In the genomic region with DNA sequence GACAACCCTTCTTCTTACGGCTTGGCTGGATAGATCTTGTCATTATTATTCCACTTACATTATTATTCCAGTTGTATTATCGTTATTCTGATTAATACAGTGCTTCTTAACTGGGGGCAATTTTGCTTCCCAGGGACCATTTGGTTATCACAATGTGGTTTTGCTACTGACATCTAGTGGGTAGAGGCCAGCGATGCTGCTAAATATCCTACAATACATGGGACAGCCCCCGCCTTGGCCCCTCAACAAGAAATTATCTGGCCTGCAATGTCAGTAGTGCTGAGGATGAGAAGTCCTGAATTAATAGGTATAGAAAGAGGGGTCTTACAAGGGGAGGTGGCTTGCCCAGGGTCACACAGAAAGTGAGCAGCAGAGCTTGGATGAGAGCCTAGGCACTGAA, we compare ENCODE assay signal across 1 cellular context.
TF ChIP-seq lines count a peak whose summit lies in the region.

No MANE protein-coding gene starts in this region.

TF ChIP-seq in K562, 482 proteins besides CTCF, POLR2A, EP300 and RAD21:
- TF ChIP-seq, protein P1, sequence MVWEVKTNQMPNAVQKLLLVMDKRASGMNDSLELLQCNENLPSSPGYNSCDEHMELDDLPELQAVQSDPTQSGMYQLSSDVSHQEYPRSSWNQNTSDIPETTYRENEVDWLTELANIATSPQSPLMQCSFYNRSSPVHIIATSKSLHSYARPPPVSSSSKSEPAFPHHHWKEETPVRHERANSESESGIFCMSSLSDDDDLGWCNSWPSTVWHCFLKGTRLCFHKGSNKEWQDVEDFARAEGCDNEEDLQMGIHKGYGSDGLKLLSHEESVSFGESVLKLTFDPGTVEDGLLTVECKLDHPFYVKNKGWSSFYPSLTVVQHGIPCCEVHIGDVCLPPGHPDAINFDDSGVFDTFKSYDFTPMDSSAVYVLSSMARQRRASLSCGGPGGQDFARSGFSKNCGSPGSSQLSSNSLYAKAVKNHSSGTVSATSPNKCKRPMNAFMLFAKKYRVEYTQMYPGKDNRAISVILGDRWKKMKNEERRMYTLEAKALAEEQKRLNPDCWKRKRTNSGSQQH (CRISPR knock-in tag; IDR thresholded peaks at IDR 0.05), result no peak
- TF ChIP-seq TRIM24 (IDR thresholded peaks at IDR 0.05), result no peak
- TF ChIP-seq, protein P2, sequence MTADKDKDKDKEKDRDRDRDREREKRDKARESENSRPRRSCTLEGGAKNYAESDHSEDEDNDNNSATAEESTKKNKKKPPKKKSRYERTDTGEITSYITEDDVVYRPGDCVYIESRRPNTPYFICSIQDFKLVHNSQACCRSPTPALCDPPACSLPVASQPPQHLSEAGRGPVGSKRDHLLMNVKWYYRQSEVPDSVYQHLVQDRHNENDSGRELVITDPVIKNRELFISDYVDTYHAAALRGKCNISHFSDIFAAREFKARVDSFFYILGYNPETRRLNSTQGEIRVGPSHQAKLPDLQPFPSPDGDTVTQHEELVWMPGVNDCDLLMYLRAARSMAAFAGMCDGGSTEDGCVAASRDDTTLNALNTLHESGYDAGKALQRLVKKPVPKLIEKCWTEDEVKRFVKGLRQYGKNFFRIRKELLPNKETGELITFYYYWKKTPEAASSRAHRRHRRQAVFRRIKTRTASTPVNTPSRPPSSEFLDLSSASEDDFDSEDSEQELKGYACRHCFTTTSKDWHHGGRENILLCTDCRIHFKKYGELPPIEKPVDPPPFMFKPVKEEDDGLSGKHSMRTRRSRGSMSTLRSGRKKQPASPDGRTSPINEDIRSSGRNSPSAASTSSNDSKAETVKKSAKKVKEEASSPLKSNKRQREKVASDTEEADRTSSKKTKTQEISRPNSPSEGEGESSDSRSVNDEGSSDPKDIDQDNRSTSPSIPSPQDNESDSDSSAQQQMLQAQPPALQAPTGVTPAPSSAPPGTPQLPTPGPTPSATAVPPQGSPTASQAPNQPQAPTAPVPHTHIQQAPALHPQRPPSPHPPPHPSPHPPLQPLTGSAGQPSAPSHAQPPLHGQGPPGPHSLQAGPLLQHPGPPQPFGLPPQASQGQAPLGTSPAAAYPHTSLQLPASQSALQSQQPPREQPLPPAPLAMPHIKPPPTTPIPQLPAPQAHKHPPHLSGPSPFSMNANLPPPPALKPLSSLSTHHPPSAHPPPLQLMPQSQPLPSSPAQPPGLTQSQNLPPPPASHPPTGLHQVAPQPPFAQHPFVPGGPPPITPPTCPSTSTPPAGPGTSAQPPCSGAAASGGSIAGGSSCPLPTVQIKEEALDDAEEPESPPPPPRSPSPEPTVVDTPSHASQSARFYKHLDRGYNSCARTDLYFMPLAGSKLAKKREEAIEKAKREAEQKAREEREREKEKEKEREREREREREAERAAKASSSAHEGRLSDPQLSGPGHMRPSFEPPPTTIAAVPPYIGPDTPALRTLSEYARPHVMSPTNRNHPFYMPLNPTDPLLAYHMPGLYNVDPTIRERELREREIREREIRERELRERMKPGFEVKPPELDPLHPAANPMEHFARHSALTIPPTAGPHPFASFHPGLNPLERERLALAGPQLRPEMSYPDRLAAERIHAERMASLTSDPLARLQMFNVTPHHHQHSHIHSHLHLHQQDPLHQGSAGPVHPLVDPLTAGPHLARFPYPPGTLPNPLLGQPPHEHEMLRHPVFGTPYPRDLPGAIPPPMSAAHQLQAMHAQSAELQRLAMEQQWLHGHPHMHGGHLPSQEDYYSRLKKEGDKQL (CRISPR knock-in tag; IDR thresholded peaks at IDR 0.05; ENCODE audit: borderline replicate concordance), result no peak
- TF ChIP-seq, protein P3, sequence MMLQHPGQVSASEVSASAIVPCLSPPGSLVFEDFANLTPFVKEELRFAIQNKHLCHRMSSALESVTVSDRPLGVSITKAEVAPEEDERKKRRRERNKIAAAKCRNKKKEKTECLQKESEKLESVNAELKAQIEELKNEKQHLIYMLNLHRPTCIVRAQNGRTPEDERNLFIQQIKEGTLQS (IDR thresholded peaks at IDR 0.05), result no peak
- TF ChIP-seq, protein P3 (CRISPR knock-in tag; conservative IDR thresholded peaks at IDR 0.05), result no peak
- no peak for TF ChIP-seq JUND (IDR thresholded peaks at IDR 0.05; ENCODE audit: borderline replicate concordance, low read depth, low read length)
- no peak for TF ChIP-seq JUND (tag; IDR thresholded peaks at IDR 0.05; ENCODE audit: borderline replicate concordance, low read depth, low read length)
- no peak for TF ChIP-seq NR2C1 (IDR thresholded peaks at IDR 0.05)
- TF ChIP-seq NR2C1 (tag; IDR thresholded peaks at IDR 0.05), result no peak
- TF ChIP-seq, protein P4, sequence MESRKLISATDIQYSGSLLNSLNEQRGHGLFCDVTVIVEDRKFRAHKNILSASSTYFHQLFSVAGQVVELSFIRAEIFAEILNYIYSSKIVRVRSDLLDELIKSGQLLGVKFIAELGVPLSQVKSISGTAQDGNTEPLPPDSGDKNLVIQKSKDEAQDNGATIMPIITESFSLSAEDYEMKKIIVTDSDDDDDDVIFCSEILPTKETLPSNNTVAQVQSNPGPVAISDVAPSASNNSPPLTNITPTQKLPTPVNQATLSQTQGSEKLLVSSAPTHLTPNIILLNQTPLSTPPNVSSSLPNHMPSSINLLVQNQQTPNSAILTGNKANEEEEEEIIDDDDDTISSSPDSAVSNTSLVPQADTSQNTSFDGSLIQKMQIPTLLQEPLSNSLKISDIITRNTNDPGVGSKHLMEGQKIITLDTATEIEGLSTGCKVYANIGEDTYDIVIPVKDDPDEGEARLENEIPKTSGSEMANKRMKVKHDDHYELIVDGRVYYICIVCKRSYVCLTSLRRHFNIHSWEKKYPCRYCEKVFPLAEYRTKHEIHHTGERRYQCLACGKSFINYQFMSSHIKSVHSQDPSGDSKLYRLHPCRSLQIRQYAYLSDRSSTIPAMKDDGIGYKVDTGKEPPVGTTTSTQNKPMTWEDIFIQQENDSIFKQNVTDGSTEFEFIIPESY (CRISPR knock-in tag; IDR thresholded peaks at IDR 0.05), result no peak
- TF ChIP-seq E2F3 (CRISPR knock-in tag; IDR thresholded peaks at IDR 0.05), result no peak
- TF ChIP-seq ZFX (CRISPR knock-in tag; IDR thresholded peaks at IDR 0.05), result no peak
- TF ChIP-seq, protein P5, sequence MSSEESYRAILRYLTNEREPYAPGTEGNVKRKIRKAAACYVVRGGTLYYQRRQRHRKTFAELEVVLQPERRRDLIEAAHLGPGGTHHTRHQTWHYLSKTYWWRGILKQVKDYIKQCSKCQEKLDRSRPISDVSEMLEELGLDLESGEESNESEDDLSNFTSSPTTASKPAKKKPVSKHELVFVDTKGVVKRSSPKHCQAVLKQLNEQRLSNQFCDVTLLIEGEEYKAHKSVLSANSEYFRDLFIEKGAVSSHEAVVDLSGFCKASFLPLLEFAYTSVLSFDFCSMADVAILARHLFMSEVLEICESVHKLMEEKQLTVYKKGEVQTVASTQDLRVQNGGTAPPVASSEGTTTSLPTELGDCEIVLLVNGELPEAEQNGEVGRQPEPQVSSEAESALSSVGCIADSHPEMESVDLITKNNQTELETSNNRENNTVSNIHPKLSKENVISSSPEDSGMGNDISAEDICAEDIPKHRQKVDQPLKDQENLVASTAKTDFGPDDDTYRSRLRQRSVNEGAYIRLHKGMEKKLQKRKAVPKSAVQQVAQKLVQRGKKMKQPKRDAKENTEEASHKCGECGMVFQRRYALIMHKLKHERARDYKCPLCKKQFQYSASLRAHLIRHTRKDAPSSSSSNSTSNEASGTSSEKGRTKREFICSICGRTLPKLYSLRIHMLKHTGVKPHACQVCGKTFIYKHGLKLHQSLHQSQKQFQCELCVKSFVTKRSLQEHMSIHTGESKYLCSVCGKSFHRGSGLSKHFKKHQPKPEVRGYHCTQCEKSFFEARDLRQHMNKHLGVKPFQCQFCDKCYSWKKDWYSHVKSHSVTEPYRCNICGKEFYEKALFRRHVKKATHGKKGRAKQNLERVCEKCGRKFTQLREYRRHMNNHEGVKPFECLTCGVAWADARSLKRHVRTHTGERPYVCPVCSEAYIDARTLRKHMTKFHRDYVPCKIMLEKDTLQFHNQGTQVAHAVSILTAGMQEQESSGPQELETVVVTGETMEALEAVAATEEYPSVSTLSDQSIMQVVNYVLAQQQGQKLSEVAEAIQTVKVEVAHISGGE (CRISPR knock-in tag; IDR thresholded peaks at IDR 0.05), result no peak
- TF ChIP-seq HSF4 (CRISPR knock-in tag; IDR thresholded peaks at IDR 0.05; ENCODE audit: borderline replicate concordance), result no peak
- no peak for TF ChIP-seq ZNF174 (CRISPR knock-in tag; IDR thresholded peaks at IDR 0.05)
- no peak for TF ChIP-seq MEF2A (IDR thresholded peaks at IDR 0.05; ENCODE audit: control insufficient read depth, low read depth, low read length)
- TF ChIP-seq LCOR (CRISPR knock-in tag; IDR thresholded peaks at IDR 0.05), result no peak
